In genomic region chr9:87494970-87495471, GRCh38 we compare ENCODE assay signal across 13 cellular contexts. TPM values are rescaled to one million over a fixed set of nuclear protein-coding genes. Genes with fewer than 3 reads are reported as not detected.
A peak's percentile ranks its signal among the peaks of the same experiment; 100 is the strongest.
DNase-seq lines count a peak whose midpoint lies in the region; ATAC-seq and TF ChIP-seq lines count a peak whose summit lies in the region.
"Had no signal": no experiment of that assay in that cellular context is flagged by ENCODE, and none has a peak within 500 bp of the region (broad histone marks: within the 10 kb centered on the region; RNA-seq: fewer than 3 reads in every experiment).

No MANE protein-coding gene starts in this region.

- H3K9me3 ChIP-seq in WERI-Rb-1 (ENCODE audit: severe bottlenecking) (no peaks in the 10 kb centered on the region), gastrocnemius medialis (no peaks in the 10 kb centered on the region)

- H3K9me3 Mint-ChIP-seq in stimulated activated effector memory CD8-positive, alpha-beta T cell treated with anti-CD3 and anti-CD28 coated beads, Interleukin-12 subunit alpha, Interleukin-12 subunit beta, amount 100 ng/mL, for 72 hours = peaks cover 3% of the 10 kb centered on the region
- H3K9me3 Mint-ChIP-seq: activated CD4-positive, alpha-beta memory T cell treated with anti-CD3 and anti-CD28 coated beads, Interleukin-2, amount 10 ng/mL, durations not matched to agents 7 days and 5 days had no signal

- H3K27me3 ChIP-seq in WERI-Rb-1 (ENCODE audit: insufficient read depth, low read depth, severe bottlenecking) (no peaks in the 10 kb centered on the region), gastrocnemius medialis (peaks cover 0 to 4% (median 2%) of the 10 kb centered on the region in 3 donors)

- H3K27ac ChIP-seq in WERI-Rb-1 (no peak overlapping the region), gastrocnemius medialis (peak overlapping the region in 2 of 4 donors; percentile 13 to 21)
- H3K27ac ChIP-seq: 22Rv1 had no signal

- in situ Hi-C loops in gastrocnemius medialis (cut with MboI; ENCODE audit: low sequenced_read_pairs in 4 of 4) = no loop called here

- ATAC-seq in gastrocnemius medialis = peak; percentile 68 to 79
- ATAC-seq in stimulated activated effector memory CD8-positive, alpha-beta T cell treated with anti-CD3 and anti-CD28 coated beads, Interleukin-12 subunit alpha, Interleukin-12 subunit beta, amount 100 ng/mL, for 72 hours = no peak
- no peak for ATAC-seq in HG02885 (IDR thresholded peaks at IDR 0.05; ENCODE audit: poor library complexity, unreplicated experiment)
- no peak for ATAC-seq in GM19455 (IDR thresholded peaks at IDR 0.05; ENCODE audit: unreplicated experiment)
- ATAC-seq: Right ventricle myocardium inferior had no signal

- H3K4me3 ChIP-seq in Jurkat, Clone E6-1 (ENCODE audit: low read length) = no peak overlapping the region
- H3K4me3 ChIP-seq in WERI-Rb-1 (ENCODE audit: low read depth, low read length) (no peak overlapping the region), gastrocnemius medialis (no peak overlapping the region)

- DNase-seq in DMS153 (lab: John Stamatoyannopoulos, UW) (peak; percentile 31), DMS153 treated with DMSO at 0.1 percent for 48 hours (lab: John Stamatoyannopoulos, UW; ENCODE audit: unreplicated experiment) (no peak), WERI-Rb-1 (peak; percentile 53), gastrocnemius medialis (peak in 1 of 2 donors; percentile 32)
- peak; percentile 19 for DNase-seq in Jurkat, Clone E6-1 (ENCODE audit: low read depth, low spot score)
- DNase-seq in stimulated activated effector memory CD8-positive, alpha-beta T cell treated with anti-CD3 and anti-CD28 coated beads, Interleukin-12 subunit alpha, Interleukin-12 subunit beta, amount 100 ng/mL, for 72 hours (ENCODE audit: low spot score in 2 of 2) = no peak
- DNase-seq: activated CD4-positive, alpha-beta memory T cell treated with anti-CD3 and anti-CD28 coated beads, Interleukin-2, amount 10 ng/mL, durations not matched to agents 7 days and 5 days; aorta; NCI-H1417 treated with DMSO at 0.1 percent for 48 hours had no signal

- intact Hi-C loops in gastrocnemius medialis (cut with DNase I; ENCODE audit: low total_unique reads) = loop anchor here (5.0 kb wide), 2 partner anchors 158 to 167 kb away; no protein-coding TSS in a partner anchor

- TF ChIP-seq POLR2A in gastrocnemius medialis (IDR thresholded peaks at IDR 0.05) = no peak

- no peak overlapping the region for H3K4me3 Mint-ChIP-seq in stimulated activated effector memory CD8-positive, alpha-beta T cell treated with anti-CD3 and anti-CD28 coated beads, Interleukin-12 subunit alpha, Interleukin-12 subunit beta, amount 100 ng/mL, for 72 hours
- H3K4me3 Mint-ChIP-seq: activated CD4-positive, alpha-beta memory T cell treated with anti-CD3 and anti-CD28 coated beads, Interleukin-2, amount 10 ng/mL, durations not matched to agents 7 days and 5 days had no signal

- no peak overlapping the region for H3K27ac Mint-ChIP-seq in stimulated activated effector memory CD8-positive, alpha-beta T cell treated with anti-CD3 and anti-CD28 coated beads, Interleukin-12 subunit alpha, Interleukin-12 subunit beta, amount 100 ng/mL, for 72 hours
- H3K27ac Mint-ChIP-seq: activated CD4-positive, alpha-beta memory T cell treated with anti-CD3 and anti-CD28 coated beads, Interleukin-2, amount 10 ng/mL, durations not matched to agents 7 days and 5 days had no signal

- peaks cover 6 to 13% of the 10 kb centered on the region in 2 donors for H3K4me1 ChIP-seq in gastrocnemius medialis

- TF ChIP-seq CTCF in WERI-Rb-1 (IDR thresholded peaks at IDR 0.05; ENCODE audit: low read depth, low read length) = no peak
- TF ChIP-seq CTCF in gastrocnemius medialis (IDR thresholded peaks at IDR 0.05 in 4 of 5, conservative IDR thresholded peaks at IDR 0.05 in 1 of 5) = no peak

- no peaks in the 10 kb centered on the region for H3K4me1 Mint-ChIP-seq in stimulated activated effector memory CD8-positive, alpha-beta T cell treated with anti-CD3 and anti-CD28 coated beads, Interleukin-12 subunit alpha, Interleukin-12 subunit beta, amount 100 ng/mL, for 72 hours

- no peaks in the 10 kb centered on the region for H3K36me3 ChIP-seq in WERI-Rb-1
- no peaks in the 10 kb centered on the region for H3K36me3 ChIP-seq in gastrocnemius medialis

- H3K36me3 Mint-ChIP-seq in stimulated activated effector memory CD8-positive, alpha-beta T cell treated with anti-CD3 and anti-CD28 coated beads, Interleukin-12 subunit alpha, Interleukin-12 subunit beta, amount 100 ng/mL, for 72 hours = no peaks in the 10 kb centered on the region

RNA-seq across cellular contexts. Expression of gene DAPK1, which starts 2.6 kb away (rescaled TPM):
- 17.3 TPM for polyA plus RNA-seq in Jurkat, Clone E6-1 (2012; ENCODE audit: insufficient read depth, insufficient read length)
- total RNA-seq in gastrocnemius medialis = 1 to 10 TPM; 1.2 to 4.3 (median 2.7) TPM

Comparison
In these comparisons a context has a peak if more than half of its experiments do, and no peak if none do; other contexts are left out.
1. DNase-seq: peak in DMS153 (single experiment), Jurkat, Clone E6-1 (single experiment) and WERI-Rb-1 (single experiment); none in DMS153 treated with DMSO at 0.1 percent for 48 hours (single experiment) and stimulated activated effector memory CD8-positive, alpha-beta T cell treated with anti-CD3 and anti-CD28 coated beads, Interleukin-12 subunit alpha, Interleukin-12 subunit beta, amount 100 ng/mL, for 72 hours (0 of 2).
2. ATAC-seq: peak in gastrocnemius medialis (2 of 2); none in stimulated activated effector memory CD8-positive, alpha-beta T cell treated with anti-CD3 and anti-CD28 coated beads, Interleukin-12 subunit alpha, Interleukin-12 subunit beta, amount 100 ng/mL, for 72 hours (single experiment), HG02885 (single experiment) and GM19455 (single experiment).